Comparison of ENCODE assay signal across 8 cellular contexts in genomic region chr5:139482050-139482889, GRCh38. TPM values are rescaled to one million over a fixed set of nuclear protein-coding genes. Genes with fewer than 3 reads are reported as not detected.
DNase-seq lines count a peak whose midpoint lies in the region; ATAC-seq, FAIRE-seq and TF ChIP-seq lines count a peak whose summit lies in the region.

Gene STING1 (minus strand): TSS chr5:139482758. CDS start chr5:139481704, 1,054 bp downstream.

- H3K4me1 ChIP-seq in Panc1 (ENCODE audit: control insufficient read depth, insufficient read depth, low read length) (peaks cover 16% of the 10 kb centered on the region), pancreas (no peaks in the 10 kb centered on the region)

- H3K9me3 ChIP-seq in Panc1 (ENCODE audit: control insufficient read depth, insufficient read depth, low read depth, low read length) (no peaks in the 10 kb centered on the region), pancreas (no peaks in the 10 kb centered on the region)

- CTCF ChIA-PET in GM10248 (lab: Yijun Ruan, JAX) = interaction anchor here (0.8 to 3.0 kb wide), 18 partner anchors 9 to 77 kb away, joined by 3 to 25 read pairs (median 4); no protein-coding TSS in a partner anchor
- CTCF ChIA-PET in Panc1 (lab: Charles Lee) = interaction anchor here (0.6 to 1.4 kb wide), 4 partner anchors 31 to 60 kb away, joined by 3 to 4 read pairs (median 3); no protein-coding TSS in a partner anchor

- in situ Hi-C loops in Panc1 (cut with HindIII; ENCODE audit: low pct_unique_long_range_greater_than_20kb, low sequenced_read_pairs) = no loop called here

- H3K4me3 Mint-ChIP-seq in activated T-helper 2 cell treated with anti-CD3 and anti-CD28 coated beads, Interferon-gamma antibody, Interleukin-2, Interleukin-4, amounts not matched to agents 10 μg/mL and 5 μg/mL and 100 μg/mL, durations not matched to agents 14 hours and 24 hours and 36 hours (ENCODE audit: low read depth) = peak within 1 kb of the TSS; percentile 88

- POLR2A ChIA-PET in GM10248 (lab: Yijun Ruan, JAX) (interaction anchor here (1.0 kb wide), 1 partner anchor 25 kb away, joined by 3 read pairs; no protein-coding TSS in a partner anchor), Panc1 (lab: Charles Lee) (interaction anchor here (0.5 to 0.6 kb wide), 4 partner anchors 34 to 229 kb away, joined by 4 to 16 read pairs (median 7); no protein-coding TSS in a partner anchor)

- H3K27me3 ChIP-seq in Panc1 (ENCODE audit: control insufficient read depth, insufficient read depth, low read length) = no peaks in the 10 kb centered on the region
- no peaks in the 10 kb centered on the region for H3K27me3 ChIP-seq in pancreas

- ATAC-seq in HG03460 (IDR thresholded peaks at IDR 0.05; ENCODE audit: unreplicated experiment) (peak; percentile 53), Panc1 (peak; percentile 82), pancreas (peak; percentile 48 to 83 (median 78)), GM21825 (IDR thresholded peaks at IDR 0.05; ENCODE audit: unreplicated experiment) (no peak), GM18517 (IDR thresholded peaks at IDR 0.05; ENCODE audit: unreplicated experiment) (no peak)

- peaks cover 30% of the 10 kb centered on the region for H3K4me1 Mint-ChIP-seq in activated T-helper 2 cell treated with anti-CD3 and anti-CD28 coated beads, Interferon-gamma antibody, Interleukin-2, Interleukin-4, amounts not matched to agents 10 μg/mL and 5 μg/mL and 100 μg/mL, durations not matched to agents 14 hours and 24 hours and 36 hours (ENCODE audit: low read depth)

- H3K36me3 Mint-ChIP-seq in activated T-helper 2 cell treated with anti-CD3 and anti-CD28 coated beads, Interferon-gamma antibody, Interleukin-2, Interleukin-4, amounts not matched to agents 10 μg/mL and 5 μg/mL and 100 μg/mL, durations not matched to agents 14 hours and 24 hours and 36 hours (ENCODE audit: low read depth) = peaks cover 45% of the 10 kb centered on the region

- no peaks in the 10 kb centered on the region for H3K27me3 Mint-ChIP-seq in activated T-helper 2 cell treated with anti-CD3 and anti-CD28 coated beads, Interferon-gamma antibody, Interleukin-2, Interleukin-4, amounts not matched to agents 10 μg/mL and 5 μg/mL and 100 μg/mL, durations not matched to agents 14 hours and 24 hours and 36 hours (ENCODE audit: low read depth)

- TSS peak; percentile 81 for BruUV-seq in Panc1 (replicated peaks; lab: Mats Ljungman, UMichigan)

- FAIRE-seq in pancreas (lab: Jason Lieb, UNC) = no peak

- peak within 1 kb of the TSS; percentile 23 to 52 for H3K4me3 ChIP-seq in Panc1 (ENCODE audit: low read depth in 2 of 2, low read length in 2 of 2)
- H3K4me3 ChIP-seq in pancreas = peak within 1 kb of the TSS in 2 of 4 donors; percentile 16 to 43

- TF ChIP-seq CTCF in GM10248 (IDR thresholded peaks at IDR 0.05; ENCODE audit: control extremely low read depth, extremely low read depth, low read depth, missing control alignments) = no peak
- no peak for TF ChIP-seq CTCF in Panc1 (IDR thresholded peaks at IDR 0.05)
- no peak for TF ChIP-seq CTCF in pancreas (IDR thresholded peaks at IDR 0.05)

- peak; percentile 66 for DNase-seq in GM10248 (ENCODE audit: extremely low spot score)
- peak; percentile 38 for DNase-seq in Panc1 (ENCODE audit: low read depth, low spot score)
- peak; percentile 55 for DNase-seq in activated T-helper 2 cell treated with anti-CD3 and anti-CD28 coated beads, Interferon-gamma antibody, Interleukin-2, Interleukin-4, amounts not matched to agents 10 μg/mL and 5 μg/mL and 100 μg/mL, durations not matched to agents 14 hours and 24 hours and 36 hours (ENCODE audit: low spot score)
- DNase-seq in fibroblast of the conjunctiva (ENCODE audit: low read depth) = peak; percentile 90
- peak in 5 of 6 donors; percentile 48 to 72 (median 63) for DNase-seq in pancreas

- H3K36me3 ChIP-seq in Panc1 (ENCODE audit: control insufficient read depth, insufficient read depth, low read length) (no peaks in the 10 kb centered on the region), pancreas (no peaks in the 10 kb centered on the region)

- peak within 1 kb of the TSS; percentile 99 for H3K27ac Mint-ChIP-seq in activated T-helper 2 cell treated with anti-CD3 and anti-CD28 coated beads, Interferon-gamma antibody, Interleukin-2, Interleukin-4, amounts not matched to agents 10 μg/mL and 5 μg/mL and 100 μg/mL, durations not matched to agents 14 hours and 24 hours and 36 hours

- peak within 1 kb of the TSS; percentile 90 for H3K27ac ChIP-seq in Panc1 (ENCODE audit: low read length)
- peak within 1 kb of the TSS in 3 of 4 donors; percentile 69 to 89 (median 73) for H3K27ac ChIP-seq in pancreas

- intact Hi-C loops in Panc1 (cut with micrococcal nuclease; ENCODE audit: unreplicated experiment) (no loop called here), pancreas (cut with DNase I) (no loop called here)
- intact Hi-C loops in activated T-helper 2 cell treated with anti-CD3 and anti-CD28 coated beads, Interferon-gamma antibody, Interleukin-2, Interleukin-4, amounts not matched to agents 10 μg/mL and 5 μg/mL and 100 μg/mL, durations not matched to agents 14 hours and 24 hours and 36 hours (cut with micrococcal nuclease) = loop anchor here (1.0 to 2.0 kb wide), 5 partner anchors 24 to 79 kb away; partner anchors contain the start of gene UBE2D2

- H3K9me3 Mint-ChIP-seq in activated T-helper 2 cell treated with anti-CD3 and anti-CD28 coated beads, Interferon-gamma antibody, Interleukin-2, Interleukin-4, amounts not matched to agents 10 μg/mL and 5 μg/mL and 100 μg/mL, durations not matched to agents 14 hours and 24 hours and 36 hours = no peaks in the 10 kb centered on the region

- 48 to 49% methylated on average over 19 of the region's 19 CpGs for WGBS in pancreas, 2 donors

RNA-seq across cellular contexts. Expression of gene STING1, which starts in this region (rescaled TPM):
- 22.8 TPM for total RNA-seq in Panc1 (2021; ENCODE audit: unreplicated experiment)
- polyA plus RNA-seq in Panc1 (2012; ENCODE audit: insufficient read length) = 25.8 TPM
- total RNA-seq in activated T-helper 2 cell treated with anti-CD3 and anti-CD28 coated beads, Interferon-gamma antibody, Interleukin-2, Interleukin-4, amounts not matched to agents 10 μg/mL and 5 μg/mL and 100 μg/mL, durations not matched to agents 14 hours and 24 hours and 36 hours = 167 and 169 TPM in 2 replicates
- total RNA-seq in pancreas = 10 to 100 TPM in 2 of 6 donors, 1 to 10 TPM in 4; 3.1 to 19.7 (median 6.3) TPM
- polyA plus RNA-seq in pancreas = 10 to 100 TPM in 1 of 2 donors, 1 to 10 TPM in 1; 9.3 to 19.2 TPM

Comparison
In these comparisons a context has a peak if more than half of its experiments do, and no peak if none do; other contexts are left out.
1. DNase-seq: peak in every context shown above with its lines; median percentile 90 in fibroblast of the conjunctiva; 66 in GM10248; 63 in pancreas; 55 in activated T-helper 2 cell treated with anti-CD3 and anti-CD28 coated beads, Interferon-gamma antibody, Interleukin-2, Interleukin-4, amounts not matched to agents 10 μg/mL and 5 μg/mL and 100 μg/mL, durations not matched to agents 14 hours and 24 hours and 36 hours; 38 in Panc1.
2. ATAC-seq: peak in HG03460 (single experiment), Panc1 (single experiment) and pancreas (4 of 4); none in GM21825 (single experiment) and GM18517 (single experiment).